Comparison of ENCODE assay signal across 1 cellular context in the genomic region with DNA sequence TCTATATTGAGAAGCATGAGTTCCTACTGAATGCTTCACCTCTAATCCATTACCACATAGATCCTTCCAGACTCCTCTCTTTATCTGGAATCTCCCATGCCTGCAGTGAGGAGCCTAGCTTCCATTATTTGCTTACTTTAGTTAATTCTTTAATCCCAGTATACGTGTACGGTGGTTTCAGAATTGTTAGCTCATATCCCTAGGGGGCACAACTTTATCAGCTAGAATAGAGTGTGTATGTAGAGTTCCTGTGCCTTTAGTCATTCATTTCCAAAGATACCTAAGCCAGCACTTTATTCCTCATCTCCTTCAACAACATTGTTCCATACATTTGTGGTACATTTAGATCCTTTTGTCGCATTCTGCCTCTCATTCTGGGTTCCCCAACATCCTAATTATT.
TF ChIP-seq lines count a peak whose summit lies in the region.

No MANE protein-coding gene starts in this region.

TF ChIP-seq in IMR-90, 13 proteins besides CTCF, POLR2A, EP300 and RAD21 (continued from another document):
- TF ChIP-seq RFX5 (IDR thresholded peaks at IDR 0.05; ENCODE audit: low read depth, low read length) (no peak), MAFK (IDR thresholded peaks at IDR 0.05; ENCODE audit: low read depth, low read length) (no peak)
